28 cellular contexts compared by ENCODE assay signal in the genomic region with DNA sequence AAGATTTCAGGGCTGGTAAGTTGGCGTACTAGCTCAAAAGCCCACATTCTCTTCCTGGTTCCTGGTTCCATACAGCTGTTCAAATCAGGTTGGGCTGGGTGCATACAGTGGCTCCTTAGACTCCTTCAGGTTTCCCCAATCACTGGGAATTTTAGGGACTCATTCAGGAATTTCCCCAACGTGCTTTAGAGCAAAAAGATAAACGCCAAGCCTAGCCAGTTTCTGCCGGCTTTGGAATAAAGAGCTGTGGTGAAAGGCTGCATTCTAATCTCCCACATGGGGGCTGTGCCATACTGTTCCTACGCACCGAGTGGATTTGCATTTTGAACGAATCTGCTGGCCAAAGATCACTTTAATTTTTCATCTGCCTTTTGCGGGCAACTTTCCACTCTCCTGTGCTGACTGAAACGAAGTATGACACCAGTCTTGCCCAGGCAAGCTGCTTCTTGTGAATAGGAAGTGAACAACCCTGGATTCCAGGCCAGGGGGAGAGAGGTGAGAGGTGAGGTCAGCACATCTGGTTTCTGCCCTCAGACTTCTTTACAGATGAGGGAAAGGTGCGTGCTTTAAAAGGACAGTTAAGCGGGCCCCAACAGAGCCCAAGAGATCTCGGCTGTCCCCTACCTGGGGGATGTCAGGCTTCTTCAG.
DNase-seq lines count a peak whose midpoint lies in the region; ATAC-seq lines count a peak whose summit lies in the region.
"Had no signal": no experiment of that assay in that cellular context is flagged by ENCODE, and none has a peak within 500 bp of the region (broad histone marks: within the 10 kb centered on the region; RNA-seq: fewer than 3 reads in every experiment).

No MANE protein-coding gene starts in this region.

- no peaks in the 10 kb centered on the region for H3K27me3 Mint-ChIP-seq in activated CD4-positive, alpha-beta T cell treated with anti-CD3 and anti-CD28 coated beads, Interleukin-2, amount 10 ng/mL, durations not matched to agents 24 days and 14 days
- H3K27me3 Mint-ChIP-seq: stimulated activated naive B cell treated with anti-CD40 and anti-IgM and Interleukin-4, amounts not matched to agents 10 μg/mL and 1 μg/mL and 100 μg/mL, for 72 hours had no signal

- no peak overlapping the region for H3K4me3 Mint-ChIP-seq in activated CD4-positive, alpha-beta T cell treated with anti-CD3 and anti-CD28 coated beads, Interleukin-2, amount 10 ng/mL, durations not matched to agents 24 days and 14 days
- H3K4me3 Mint-ChIP-seq: nephron; stimulated activated naive B cell treated with anti-CD40 and anti-IgM and Interleukin-4, amounts not matched to agents 10 μg/mL and 1 μg/mL and 100 μg/mL, for 72 hours had no signal

- no peak overlapping the region for H3K27ac Mint-ChIP-seq in activated CD4-positive, alpha-beta T cell treated with anti-CD3 and anti-CD28 coated beads, Interleukin-2, amount 10 ng/mL, durations not matched to agents 24 days and 14 days
- H3K27ac Mint-ChIP-seq: nephron; stimulated activated naive B cell treated with anti-CD40 and anti-IgM and Interleukin-4, amounts not matched to agents 10 μg/mL and 1 μg/mL and 100 μg/mL, for 72 hours had no signal

- ATAC-seq in GM19395 (IDR thresholded peaks at IDR 0.05; ENCODE audit: unreplicated experiment) (no peak), HG03342 (IDR thresholded peaks at IDR 0.05; ENCODE audit: unreplicated experiment) (no peak), HG02798 (IDR thresholded peaks at IDR 0.05; ENCODE audit: poor library complexity, unreplicated experiment) (no peak)
- ATAC-seq: A549; heart right ventricle; left lung; psoas muscle; stimulated activated naive B cell treated with anti-CD40 and anti-IgM and Interleukin-4, amounts not matched to agents 10 μg/mL and 1 μg/mL and 100 μg/mL, for 72 hours had no signal

- H3K36me3 Mint-ChIP-seq in activated CD4-positive, alpha-beta T cell treated with anti-CD3 and anti-CD28 coated beads, Interleukin-2, amount 10 ng/mL, durations not matched to agents 24 days and 14 days (ENCODE audit: low read depth), result no peaks in the 10 kb centered on the region
- H3K36me3 Mint-ChIP-seq: stimulated activated naive B cell treated with anti-CD40 and anti-IgM and Interleukin-4, amounts not matched to agents 10 μg/mL and 1 μg/mL and 100 μg/mL, for 72 hours had no signal

- peaks cover 3% of the 10 kb centered on the region for H3K9me3 Mint-ChIP-seq in activated CD4-positive, alpha-beta T cell treated with anti-CD3 and anti-CD28 coated beads, Interleukin-2, amount 10 ng/mL, durations not matched to agents 24 days and 14 days

- DNase-seq in Daoy (ENCODE audit: low read depth) (peak; percentile 7), astrocyte of the hippocampus (ENCODE audit: low read depth, low spot score) (peak; percentile 52), glomerular visceral epithelial cell (ENCODE audit: extremely low spot score) (peak; percentile 4), pons (ENCODE audit: low spot score) (peak; percentile 14)
- no peak for DNase-seq in activated CD4-positive, alpha-beta T cell treated with anti-CD3 and anti-CD28 coated beads, Interleukin-2, amount 10 ng/mL, durations not matched to agents 24 days and 14 days
- DNase-seq: activated CD8-positive, alpha-beta memory T cell treated with anti-CD3 and anti-CD28 coated beads, Interleukin-2, amount 50 U/mL, for 4 hours; brain microvascular endothelial cell; Caco-2; colonic mucosa; DMS79 treated with DMSO at 0.1 percent for 48 hours; GM23248; heart right ventricle; IMR-90; left lung; midbrain; NCI-H1105 treated with DMSO at 0.1 percent for 48 hours; NCI-H2107; NCI-H510A treated with DMSO at 0.1 percent for 48 hours; psoas muscle; RPMI8226; SK-N-SH; stimulated activated CD4-positive, alpha-beta T cell treated with anti-CD3 and anti-CD28 coated beads, Interleukin-2, amount 100 ng/mL, for 24 hours; stimulated activated naive B cell treated with anti-CD40 and anti-IgM and Interleukin-4, amounts not matched to agents 10 μg/mL and 1 μg/mL and 100 μg/mL, for 72 hours had no signal

- H3K4me1 Mint-ChIP-seq in activated CD4-positive, alpha-beta T cell treated with anti-CD3 and anti-CD28 coated beads, Interleukin-2, amount 10 ng/mL, durations not matched to agents 24 days and 14 days, result no peaks in the 10 kb centered on the region
- H3K4me1 Mint-ChIP-seq: stimulated activated naive B cell treated with anti-CD40 and anti-IgM and Interleukin-4, amounts not matched to agents 10 μg/mL and 1 μg/mL and 100 μg/mL, for 72 hours had no signal

- intact Hi-C loops in activated CD4-positive, alpha-beta T cell treated with anti-CD3 and anti-CD28 coated beads, Interleukin-2, amount 10 ng/mL, durations not matched to agents 24 days and 14 days (cut with micrococcal nuclease), result no loop called here
